Comparison of ENCODE assay signal across 18 cellular contexts in the genomic region with DNA sequence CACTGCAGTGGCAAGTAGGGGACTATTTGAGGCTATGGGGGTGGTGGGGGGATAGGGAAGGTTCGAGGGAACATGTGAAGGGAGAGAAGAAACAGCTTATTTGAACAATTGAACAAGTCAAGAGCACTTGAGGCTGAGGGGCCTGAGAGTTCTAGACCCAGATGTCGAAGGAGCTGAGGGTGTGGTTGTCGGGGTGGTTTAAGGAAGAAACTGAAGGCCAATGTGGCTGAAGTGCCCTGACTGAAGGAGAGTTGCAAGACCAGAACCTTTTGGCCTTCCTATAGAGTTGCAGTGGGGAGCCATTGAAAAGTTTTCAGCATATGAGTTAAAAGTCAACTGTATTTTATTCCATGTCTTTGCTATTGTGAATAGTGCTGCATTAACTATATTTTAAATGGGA. TPM values are rescaled to one million over a fixed set of nuclear protein-coding genes. Genes with fewer than 3 reads are reported as not detected.
A peak's percentile ranks its signal among the peaks of the same experiment; 100 is the strongest.
DNase-seq lines count a peak whose midpoint lies in the region; ATAC-seq and TF ChIP-seq lines count a peak whose summit lies in the region.
"Had no signal": no experiment of that assay in that cellular context is flagged by ENCODE, and none has a peak within 500 bp of the region (broad histone marks: within the 10 kb centered on the region; RNA-seq: fewer than 3 reads in every experiment).

No MANE protein-coding gene starts in this region.

- H3K4me1 ChIP-seq in GM23338 (ENCODE audit: insufficient read depth) = peaks cover 16% of the 10 kb centered on the region
- H3K4me1 ChIP-seq: BE2C had no signal

- no peak; the same call in 2 of the 3 replicates for ATAC-seq in GM23338
- ATAC-seq in omental fat pad (ENCODE audit: low FRiP score) = no peak
- ATAC-seq in GM21423 (IDR thresholded peaks at IDR 0.05; ENCODE audit: unreplicated experiment) = no peak
- ATAC-seq: HepG2 had no signal

- intact Hi-C loops in MCF 10A (cut with micrococcal nuclease) = no loop called here

- H3K4me3 Mint-ChIP-seq in GM23338 (no peak overlapping the region), nephron (no peak overlapping the region), MCF 10A (ENCODE audit: unreplicated experiment) (no peak overlapping the region)
- H3K4me3 Mint-ChIP-seq: CD4-positive, CD25-positive, alpha-beta regulatory T cell; CD8-positive, alpha-beta memory T cell; IgD-negative memory B cell had no signal

- H3K79me2 ChIP-seq in GM23338 (replicated peaks; ENCODE audit: insufficient read depth) = peaks cover 35% of the 10 kb centered on the region

- H3K4me3 ChIP-seq in GM23338 = no peak overlapping the region

- H3K27ac Mint-ChIP-seq in GM23338 (peak overlapping the region; percentile 52; the same call in 1 of the 2 replicates), nephron (peak overlapping the region in 2 of 3 experiments; percentile 17 to 31), MCF 10A (ENCODE audit: low read depth, unreplicated experiment) (no peak overlapping the region)
- H3K27ac Mint-ChIP-seq: IgD-negative memory B cell had no signal

- H3F3A ChIP-seq in GM23338 (replicated peaks; ENCODE audit: low read depth) = no peaks in the 10 kb centered on the region

- POLR2A ChIA-PET in MCF 10A (lab: Yijun Ruan, JAX) = interaction anchor here (1.0 kb wide), 1 partner anchor 18 kb away, joined by 3 read pairs; no protein-coding TSS in a partner anchor

- H4K20me1 ChIP-seq in GM23338 (replicated peaks; ENCODE audit: insufficient read depth) = peaks cover 9% of the 10 kb centered on the region; the same call in 1 of the 2 replicates

- H3K27me3 Mint-ChIP-seq in GM23338 (ENCODE audit: insufficient read depth, low read depth, poor library complexity) = no peaks in the 10 kb centered on the region
- H3K27me3 Mint-ChIP-seq in nephron (ENCODE audit: low read depth) = no peaks in the 10 kb centered on the region
- no peaks in the 10 kb centered on the region for H3K27me3 Mint-ChIP-seq in MCF 10A (ENCODE audit: insufficient read depth, unreplicated experiment)
- H3K27me3 Mint-ChIP-seq: CD4-positive, CD25-positive, alpha-beta regulatory T cell; CD8-positive, alpha-beta memory T cell; IgD-negative memory B cell had no signal

- no peak overlapping the region for H2AFZ ChIP-seq in GM23338

- H3K9me2 ChIP-seq in GM23338 (ENCODE audit: insufficient read depth) = no peaks in the 10 kb centered on the region

- BruUV-seq in MCF 10A (replicated peaks; lab: Mats Ljungman, UMichigan) = no TSS peak

- no peaks in the 10 kb centered on the region for H3K27me3 ChIP-seq in GM23338 (ENCODE audit: insufficient read depth)
- H3K27me3 ChIP-seq: BE2C had no signal

- no peak overlapping the region for H3K27ac ChIP-seq in GM23338 (ENCODE audit: low read depth)

- TF ChIP-seq CTCF in GM23338 (conservative IDR thresholded peaks at IDR 0.05; ENCODE audit: low read depth in 2 of 2) (no peak), nephron (IDR thresholded peaks at IDR 0.05; ENCODE audit: unreplicated experiment in 3 of 3) (no peak), MCF 10A (IDR thresholded peaks at IDR 0.05; ENCODE audit: unreplicated experiment) (no peak), omental fat pad (IDR thresholded peaks at IDR 0.05) (no peak)

- DNase-seq in GM23338 (ENCODE audit: low spot score) (no peak), NCI-H524 treated with DMSO at 0.1 percent for 48 hours (lab: John Stamatoyannopoulos, UW) (peak; percentile 5), MCF 10A (ENCODE audit: unreplicated experiment) (no peak), omental fat pad (ENCODE audit: low spot score) (no peak)
- DNase-seq: ACHN; BE2C; C1 segment of cervical spinal cord; CD4-positive, CD25-positive, alpha-beta regulatory T cell; CD8-positive, alpha-beta memory T cell; COR-L47; DMS 273 treated with DMSO at 0.1 percent for 48 hours; GDM1; GOT3; H7 had no signal

- H3K36me3 Mint-ChIP-seq in GM23338 (ENCODE audit: low read depth) = no peaks in the 10 kb centered on the region
- no peaks in the 10 kb centered on the region for H3K36me3 Mint-ChIP-seq in nephron (ENCODE audit: low read depth)
- no peaks in the 10 kb centered on the region for H3K36me3 Mint-ChIP-seq in MCF 10A (ENCODE audit: insufficient read depth, unreplicated experiment)

- CTCF ChIA-PET in MCF 10A (lab: Yijun Ruan, JAX) = interaction anchor here (0.6 kb wide), 1 partner anchor 79 kb away, joined by 3 read pairs; no protein-coding TSS in a partner anchor

- no peak overlapping the region for H3K4me2 ChIP-seq in GM23338

- H3K36me3 ChIP-seq in GM23338 (ENCODE audit: insufficient read depth) = no peaks in the 10 kb centered on the region
- H3K36me3 ChIP-seq: BE2C had no signal

- H3K4me1 Mint-ChIP-seq in GM23338 = peaks cover 24% of the 10 kb centered on the region; the same call in 2 of the 3 replicates
- H3K4me1 Mint-ChIP-seq in nephron = peaks cover 23% of the 10 kb centered on the region
- H3K4me1 Mint-ChIP-seq in MCF 10A (ENCODE audit: insufficient read depth, unreplicated experiment) = no peaks in the 10 kb centered on the region

- H3K9me3 Mint-ChIP-seq in GM23338 (no peaks in the 10 kb centered on the region), nephron (no peaks in the 10 kb centered on the region), MCF 10A (ENCODE audit: unreplicated experiment) (no peaks in the 10 kb centered on the region)
- H3K9me3 Mint-ChIP-seq: CD4-positive, CD25-positive, alpha-beta regulatory T cell; CD8-positive, alpha-beta memory T cell; IgD-negative memory B cell had no signal

TF ChIP-seq in GM23338, 12 proteins besides CTCF, POLR2A, EP300 and RAD21 (continues in another document):
- TF ChIP-seq EZH2phosphoT487 (IDR thresholded peaks at IDR 0.05; ENCODE audit: unreplicated experiment) (no peak), NANOG (IDR thresholded peaks at IDR 0.05; ENCODE audit: borderline replicate concordance) (no peak), JUNB (IDR thresholded peaks at IDR 0.05; ENCODE audit: unreplicated experiment) (no peak), REST (IDR thresholded peaks at IDR 0.05; ENCODE audit: unreplicated experiment) (no peak)

RNA-seq across cellular contexts. Expression of gene FOCAD, which starts 19.1 kb away (rescaled TPM):
- 50.7 and 66.5 TPM in 2 replicates for total RNA-seq in GM23338 (2014; rRNA removed; shearing (Covaris generic))
- polyA plus RNA-seq in GM23338 (2016; fragmentation: Nextera tagmentation; extraction: Ambion mirVana) = 11.8 and 13.7 TPM in 2 replicates
- 20.7 and 23.6 TPM in 2 replicates for total RNA-seq in MCF 10A (2022)
- total RNA-seq in omental fat pad = 10 to 100 TPM; 19.1 to 57.4 (median 30.9) TPM
